In genomic region chr1:212141404-212141803, GRCh38 we compare ENCODE assay signal across 18 cellular contexts.
"Had no signal": no experiment of that assay in that cellular context is flagged by ENCODE, and none has a peak within 500 bp of the region (broad histone marks: within the 10 kb centered on the region; RNA-seq: fewer than 3 reads in every experiment).

No MANE protein-coding gene starts in this region.

- H3K9me3 ChIP-seq: body of pancreas, right atrium auricular region, tibial artery had no signal

- H3K4me1 ChIP-seq: body of pancreas, right atrium auricular region, tibial artery had no signal

- H3K36me3 Mint-ChIP-seq: stimulated activated naive B cell treated with anti-CD40 and anti-IgM and Interleukin-4, amounts not matched to agents 10 μg/mL and 1 μg/mL and 100 μg/mL, for 72 hours had no signal

- ATAC-seq: body of pancreas; stimulated activated naive B cell treated with anti-CD40 and anti-IgM and Interleukin-4, amounts not matched to agents 10 μg/mL and 1 μg/mL and 100 μg/mL, for 72 hours had no signal

- H3K27ac ChIP-seq: body of pancreas, hepatocyte, right atrium auricular region, skin epidermis, tibial artery had no signal

- H3K27me3 Mint-ChIP-seq: activated CD4-positive, alpha-beta T cell treated with anti-CD3 and anti-CD28 coated beads, Interleukin-2, amount 10 ng/mL, durations not matched to agents 7 days and 5 days; activated naive CD8-positive, alpha-beta T cell treated with anti-CD3 and anti-CD28 coated beads for 36 hours; progenitor cell of endocrine pancreas; stimulated activated naive B cell treated with anti-CD40 and anti-IgM and Interleukin-4, amounts not matched to agents 10 μg/mL and 1 μg/mL and 100 μg/mL, for 72 hours had no signal

- FAIRE-seq: kidney had no signal

- H3K27ac Mint-ChIP-seq: activated CD4-positive, alpha-beta T cell treated with anti-CD3 and anti-CD28 coated beads, Interleukin-2, amount 10 ng/mL, durations not matched to agents 7 days and 5 days; activated naive CD8-positive, alpha-beta T cell treated with anti-CD3 and anti-CD28 coated beads for 36 hours; progenitor cell of endocrine pancreas; stimulated activated naive B cell treated with anti-CD40 and anti-IgM and Interleukin-4, amounts not matched to agents 10 μg/mL and 1 μg/mL and 100 μg/mL, for 72 hours; T-helper 2 cell treated with Interferon-gamma antibody and Interleukin-4, amounts not matched to agents 5 μg/mL and 100 μg/mL, for 36 hours had no signal

- DNase-seq: activated CD4-positive, alpha-beta T cell treated with anti-CD3 and anti-CD28 coated beads, Interleukin-2, amount 10 ng/mL, durations not matched to agents 7 days and 5 days; activated CD8-positive, alpha-beta memory T cell treated with anti-CD3 and anti-CD28 coated beads for 24 hours; activated naive CD8-positive, alpha-beta T cell treated with anti-CD3 and anti-CD28 coated beads for 36 hours; body of pancreas; cortex of kidney; effector CD4-positive, alpha-beta T cell; kidney; mesendoderm; nephron progenitor cell; stimulated activated CD4-positive, alpha-beta T cell treated with anti-CD3 and anti-CD28 coated beads, Interleukin-15, amount 100 ng/mL, for 24 hours; stimulated activated CD4-positive, alpha-beta T cell treated with anti-CD3 and anti-CD28 coated beads, Interleukin-4, amount 100 ng/mL, for 1 hour; stimulated activated naive B cell treated with anti-CD40 and anti-IgM and Interleukin-4, amounts not matched to agents 10 μg/mL and 1 μg/mL and 100 μg/mL, for 72 hours; tibial artery had no signal

- H3K9me3 Mint-ChIP-seq: activated CD4-positive, alpha-beta T cell treated with anti-CD3 and anti-CD28 coated beads, Interleukin-2, amount 10 ng/mL, durations not matched to agents 7 days and 5 days; activated naive CD8-positive, alpha-beta T cell treated with anti-CD3 and anti-CD28 coated beads for 36 hours had no signal

- H3K4me1 Mint-ChIP-seq: activated naive CD8-positive, alpha-beta T cell treated with anti-CD3 and anti-CD28 coated beads for 36 hours; stimulated activated naive B cell treated with anti-CD40 and anti-IgM and Interleukin-4, amounts not matched to agents 10 μg/mL and 1 μg/mL and 100 μg/mL, for 72 hours had no signal

- H3K79me2 ChIP-seq: hepatocyte had no signal

- H3K4me3 ChIP-seq: body of pancreas, hepatocyte, right atrium auricular region, skin epidermis, tibial artery had no signal

- H3K36me3 ChIP-seq: right atrium auricular region, tibial artery had no signal

- H3K4me2 ChIP-seq: hepatocyte had no signal

- H3K4me3 Mint-ChIP-seq: activated CD4-positive, alpha-beta T cell treated with anti-CD3 and anti-CD28 coated beads, Interleukin-2, amount 10 ng/mL, durations not matched to agents 7 days and 5 days; activated naive CD8-positive, alpha-beta T cell treated with anti-CD3 and anti-CD28 coated beads for 36 hours; nephron progenitor cell; stimulated activated naive B cell treated with anti-CD40 and anti-IgM and Interleukin-4, amounts not matched to agents 10 μg/mL and 1 μg/mL and 100 μg/mL, for 72 hours; T-helper 2 cell treated with Interferon-gamma antibody and Interleukin-4, amounts not matched to agents 5 μg/mL and 100 μg/mL, for 36 hours had no signal

- H3K27me3 ChIP-seq: body of pancreas, hepatocyte, right atrium auricular region, tibial artery had no signal

- H2AFZ ChIP-seq: hepatocyte had no signal
